Comparison of ENCODE assay signal across 25 cellular contexts in the genomic region with DNA sequence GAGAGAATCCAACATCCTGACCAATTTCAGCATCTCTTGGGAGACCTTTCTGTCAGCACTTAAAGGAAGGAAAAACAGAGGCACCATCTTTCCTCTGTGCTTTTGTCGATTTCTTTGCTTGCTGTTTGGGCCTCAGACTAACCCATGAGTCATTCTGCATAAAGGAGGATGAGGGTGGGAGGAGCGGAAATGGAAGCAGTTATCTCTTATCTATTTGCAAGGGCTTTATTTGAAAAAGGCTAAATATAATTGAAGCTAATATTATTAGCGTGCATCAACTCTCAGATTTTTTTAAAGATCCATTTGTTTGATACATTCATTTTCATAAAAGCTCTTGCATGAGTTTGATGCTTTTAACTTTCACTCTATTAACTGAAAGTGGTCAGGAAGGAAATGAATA.
DNase-seq lines count a peak whose midpoint lies in the region; ATAC-seq and TF ChIP-seq lines count a peak whose summit lies in the region.
"Had no signal": no experiment of that assay in that cellular context is flagged by ENCODE, and none has a peak within 500 bp of the region (broad histone marks: within the 10 kb centered on the region; RNA-seq: fewer than 3 reads in every experiment).

No MANE protein-coding gene starts in this region.

- TF ChIP-seq POLR2A in esophagus squamous epithelium (IDR thresholded peaks at IDR 0.05): no peak

- no peaks in the 10 kb centered on the region; the same call in none of the 2 replicates for H3K27me3 Mint-ChIP-seq in HFFc6 (ENCODE audit: insufficient read depth)
- H3K27me3 Mint-ChIP-seq in activated T-helper 2 cell treated with anti-CD3 and anti-CD28 coated beads, Interferon-gamma antibody, Interleukin-2, Interleukin-4, amounts not matched to agents 10 μg/mL and 5 μg/mL and 100 μg/mL, durations not matched to agents 14 hours and 24 hours and 36 hours (ENCODE audit: low read depth): no peaks in the 10 kb centered on the region
- H3K27me3 Mint-ChIP-seq: CD4-positive, CD25-positive, alpha-beta regulatory T cell; IgD-negative memory B cell; T-helper 17 cell had no signal

- H3K9me3 Mint-ChIP-seq in HFFc6: no peaks in the 10 kb centered on the region
- no peaks in the 10 kb centered on the region for H3K9me3 Mint-ChIP-seq in activated T-helper 2 cell treated with anti-CD3 and anti-CD28 coated beads, Interferon-gamma antibody, Interleukin-2, Interleukin-4, amounts not matched to agents 10 μg/mL and 5 μg/mL and 100 μg/mL, durations not matched to agents 14 hours and 24 hours and 36 hours
- H3K9me3 Mint-ChIP-seq: activated T-helper 17 cell treated with anti-CD3 and anti-CD28 coated beads, Interleukin-2, amount 50 U/mL, for 72 hours had no signal

- DNase-seq in A673 (ENCODE audit: low spot score) (peak; percentile 88), HFFc6 (no peak), fibroblast of pulmonary artery (ENCODE audit: low read depth) (peak; percentile 35), colonic mucosa (no peak), aorta (no peak), esophagus squamous epithelium (lab: John Stamatoyannopoulos, UW) (no peak)
- DNase-seq in activated T-helper 2 cell treated with anti-CD3 and anti-CD28 coated beads, Interferon-gamma antibody, Interleukin-2, Interleukin-4, amounts not matched to agents 10 μg/mL and 5 μg/mL and 100 μg/mL, durations not matched to agents 14 hours and 24 hours and 36 hours (ENCODE audit: low spot score): no peak
- DNase-seq: activated CD4-positive, alpha-beta T cell treated with anti-CD3 and anti-CD28 coated beads for 4 hours; activated naive CD4-positive, alpha-beta T cell treated with anti-CD3 and anti-CD28 coated beads, Interleukin-2, amount 50 U/mL, for 16 hours; brain microvascular endothelial cell; CD4-positive, CD25-positive, alpha-beta regulatory T cell; DMS79 treated with DMSO at 0.1 percent for 48 hours; hypothalamus; left colon; NCI-H1092; NCI-H187; pancreas; small intestine; stimulated activated naive CD4-positive, alpha-beta T cell treated with Interleukin-2 at 50 U/mL for 16 hours; T-helper 17 cell had no signal

- H3K4me1 Mint-ChIP-seq in HFFc6 (ENCODE audit: low read depth): peaks cover 18% of the 10 kb centered on the region
- H3K4me1 Mint-ChIP-seq in activated T-helper 2 cell treated with anti-CD3 and anti-CD28 coated beads, Interferon-gamma antibody, Interleukin-2, Interleukin-4, amounts not matched to agents 10 μg/mL and 5 μg/mL and 100 μg/mL, durations not matched to agents 14 hours and 24 hours and 36 hours (ENCODE audit: low read depth): no peaks in the 10 kb centered on the region
- H3K4me1 Mint-ChIP-seq: activated T-helper 17 cell treated with anti-CD3 and anti-CD28 coated beads, Interleukin-2, amount 50 U/mL, for 72 hours; CD4-positive, CD25-positive, alpha-beta regulatory T cell; IgD-negative memory B cell; T-helper 17 cell had no signal

- H3K27ac Mint-ChIP-seq in HFFc6: no peak overlapping the region
- no peak overlapping the region for H3K27ac Mint-ChIP-seq in activated T-helper 2 cell treated with anti-CD3 and anti-CD28 coated beads, Interferon-gamma antibody, Interleukin-2, Interleukin-4, amounts not matched to agents 10 μg/mL and 5 μg/mL and 100 μg/mL, durations not matched to agents 14 hours and 24 hours and 36 hours
- H3K27ac Mint-ChIP-seq: activated T-helper 17 cell treated with anti-CD3 and anti-CD28 coated beads, Interleukin-2, amount 50 U/mL, for 72 hours; CD4-positive, CD25-positive, alpha-beta regulatory T cell; IgD-negative memory B cell; T-helper 17 cell had no signal

- no peak overlapping the region for H3K9ac ChIP-seq in colonic mucosa (ENCODE audit: low read depth in 2 of 2, low read length in 2 of 2)

- whole genome bisulfite sequencing in aorta, 2 donors: 47 to 50% methylated on average over 3 of the region's 3 CpGs
- 50 to 52% methylated on average over 3 of the region's 3 CpGs for WGBS in esophagus squamous epithelium, 2 donors

- no peak for TF ChIP-seq CTCF in A673 (conservative IDR thresholded peaks at IDR 0.05; ENCODE audit: low read depth, low read length)
- no peak for TF ChIP-seq CTCF in HFFc6 (IDR thresholded peaks at IDR 0.05)
- no peak for TF ChIP-seq CTCF in fibroblast of pulmonary artery (IDR thresholded peaks at IDR 0.05; ENCODE audit: low read length, missing control alignments)
- no peak for TF ChIP-seq CTCF in colonic mucosa (IDR thresholded peaks at IDR 0.05)
- no peak for TF ChIP-seq CTCF in esophagus squamous epithelium (IDR thresholded peaks at IDR 0.05)

- H3K36me3 Mint-ChIP-seq in HFFc6 (ENCODE audit: low read depth): no peaks in the 10 kb centered on the region
- H3K36me3 Mint-ChIP-seq in activated T-helper 2 cell treated with anti-CD3 and anti-CD28 coated beads, Interferon-gamma antibody, Interleukin-2, Interleukin-4, amounts not matched to agents 10 μg/mL and 5 μg/mL and 100 μg/mL, durations not matched to agents 14 hours and 24 hours and 36 hours (ENCODE audit: low read depth): no peaks in the 10 kb centered on the region
- H3K36me3 Mint-ChIP-seq: CD4-positive, CD25-positive, alpha-beta regulatory T cell had no signal

- H3K27ac ChIP-seq in A673 (ENCODE audit: low read depth, low read length, poor library complexity, severe bottlenecking): no peak overlapping the region
- H3K27ac ChIP-seq in colonic mucosa: no peak overlapping the region
- H3K27ac ChIP-seq in aorta (ENCODE audit: low read depth in 1 of 2, low read length in 2 of 2): no peak overlapping the region
- H3K27ac ChIP-seq in esophagus squamous epithelium: no peak overlapping the region
- H3K27ac ChIP-seq: brain microvascular endothelial cell, pancreas, right atrium auricular region had no signal

- no peaks in the 10 kb centered on the region for H3K27me3 ChIP-seq in A673 (replicated peaks; ENCODE audit: insufficient read depth, low read depth, low read length, poor library complexity)
- H3K27me3 ChIP-seq in colonic mucosa: no peaks in the 10 kb centered on the region
- H3K27me3 ChIP-seq in aorta (ENCODE audit: control insufficient read depth in 1 of 2, insufficient read depth in 2 of 2, low read length in 1 of 2): no peaks in the 10 kb centered on the region
- H3K27me3 ChIP-seq in esophagus squamous epithelium: no peaks in the 10 kb centered on the region
- H3K27me3 ChIP-seq: brain microvascular endothelial cell, pancreas, right atrium auricular region had no signal

- peak; percentile 94 for ATAC-seq in SK-N-SH treated with all-trans-retinoic acid at 6 μM for 48 hours
- ATAC-seq in aorta (ENCODE audit: low FRiP score): no peak
- ATAC-seq: activated T-helper 17 cell treated with anti-CD3 and anti-CD28 coated beads, Interleukin-2, amount 50 U/mL, for 72 hours; left colon; pancreas; T-helper 17 cell had no signal

- H3K4me1 ChIP-seq in A673 (ENCODE audit: insufficient read depth, low read length, poor library complexity, severe bottlenecking) (peaks cover 29% of the 10 kb centered on the region), colonic mucosa (no peaks in the 10 kb centered on the region), aorta (ENCODE audit: control insufficient read depth in 1 of 2, insufficient read depth in 2 of 2, low read length in 2 of 2) (no peaks in the 10 kb centered on the region), esophagus squamous epithelium (no peaks in the 10 kb centered on the region)
- H3K4me1 ChIP-seq: HAP-1, pancreas, right atrium auricular region had no signal

- POLR2A ChIA-PET in A673 (lab: Charles Lee; ENCODE audit: low non-redundant PET): no interaction called here

- H3K9me3 ChIP-seq in A673 (ENCODE audit: low read depth, low read length, poor library complexity, severe bottlenecking) (no peaks in the 10 kb centered on the region), colonic mucosa (no peaks in the 10 kb centered on the region), aorta (ENCODE audit: control insufficient read depth, low read length) (no peaks in the 10 kb centered on the region), esophagus squamous epithelium (no peaks in the 10 kb centered on the region)
- H3K9me3 ChIP-seq: HAP-1, pancreas, right atrium auricular region had no signal

- CTCF ChIA-PET in A673 (lab: Charles Lee): interaction anchor here (0.9 kb wide), 1 partner anchor 62 kb away, joined by 4 read pairs; no protein-coding TSS in a partner anchor

- no peak overlapping the region for H3K4me3 ChIP-seq in A673 (ENCODE audit: low read depth, low read length, poor library complexity, severe bottlenecking)
- H3K4me3 ChIP-seq in fibroblast of pulmonary artery (replicated peaks; ENCODE audit: low read depth, low read length): no peak overlapping the region
- no peak overlapping the region for H3K4me3 ChIP-seq in colonic mucosa
- H3K4me3 ChIP-seq in aorta (ENCODE audit: low read length in 2 of 2): no peak overlapping the region
- no peak overlapping the region for H3K4me3 ChIP-seq in esophagus squamous epithelium
- H3K4me3 ChIP-seq: HAP-1, pancreas, right atrium auricular region had no signal

- intact Hi-C loops in A673 (cut with micrococcal nuclease; ENCODE audit: unreplicated experiment) (no loop called here), colonic mucosa (cut with DNase I) (no loop called here), aorta (cut with DNase I) (no loop called here), esophagus squamous epithelium (cut with DNase I) (no loop called here)
- intact Hi-C loops in activated T-helper 2 cell treated with anti-CD3 and anti-CD28 coated beads, Interferon-gamma antibody, Interleukin-2, Interleukin-4, amounts not matched to agents 10 μg/mL and 5 μg/mL and 100 μg/mL, durations not matched to agents 14 hours and 24 hours and 36 hours (cut with micrococcal nuclease): no loop called here

- H3K4me3 Mint-ChIP-seq in HFFc6: peak overlapping the region; percentile 8; the same call in 1 of the 2 replicates
- H3K4me3 Mint-ChIP-seq in activated T-helper 2 cell treated with anti-CD3 and anti-CD28 coated beads, Interferon-gamma antibody, Interleukin-2, Interleukin-4, amounts not matched to agents 10 μg/mL and 5 μg/mL and 100 μg/mL, durations not matched to agents 14 hours and 24 hours and 36 hours (ENCODE audit: low read depth): no peak overlapping the region
- H3K4me3 Mint-ChIP-seq: activated T-helper 17 cell treated with anti-CD3 and anti-CD28 coated beads, Interleukin-2, amount 50 U/mL, for 72 hours; CD4-positive, CD25-positive, alpha-beta regulatory T cell; IgD-negative memory B cell; T-helper 17 cell had no signal

- BruUV-seq in A673 (replicated peaks; lab: Mats Ljungman, UMichigan): no TSS peak

- H3K36me3 ChIP-seq in A673 (ENCODE audit: insufficient read depth, low read length, poor library complexity, severe bottlenecking): no peaks in the 10 kb centered on the region
- no peaks in the 10 kb centered on the region for H3K36me3 ChIP-seq in colonic mucosa
- no peaks in the 10 kb centered on the region for H3K36me3 ChIP-seq in aorta (ENCODE audit: control insufficient read depth in 1 of 2, insufficient read depth in 2 of 2, low read length in 1 of 2)
- H3K36me3 ChIP-seq in esophagus squamous epithelium: no peaks in the 10 kb centered on the region
- H3K36me3 ChIP-seq: brain microvascular endothelial cell, HAP-1, pancreas, right atrium auricular region had no signal

TF ChIP-seq in SK-N-SH treated with all-trans-retinoic acid at 6 μM for 48 hours, 23 proteins besides CTCF, POLR2A, EP300 and RAD21 (continues in another document):
- TF ChIP-seq SNAI2 (CRISPR knock-in tag; IDR thresholded peaks at IDR 0.05) (0 out of 2 replicates have a peak, but pooled peaks have one; percentile 58), TCF4 (CRISPR knock-in tag; IDR thresholded peaks at IDR 0.05; ENCODE audit: borderline replicate concordance) (peak; percentile 87; the same call in 1 of the 2 replicates), PPARA (CRISPR knock-in tag; IDR thresholded peaks at IDR 0.05; ENCODE audit: borderline replicate concordance) (no peak)

Comparison
In these comparisons a context has a peak if more than half of its experiments do, and no peak if none do; other contexts are left out.
1. DNase-seq: peak in A673 (single experiment) and fibroblast of pulmonary artery (single experiment); none in HFFc6 (single experiment), colonic mucosa (single experiment), aorta (0 of 2), activated T-helper 2 cell treated with anti-CD3 and anti-CD28 coated beads, Interferon-gamma antibody, Interleukin-2, Interleukin-4, amounts not matched to agents 10 μg/mL and 5 μg/mL and 100 μg/mL, durations not matched to agents 14 hours and 24 hours and 36 hours (single experiment) and esophagus squamous epithelium (single experiment).